ENCODE assay signal across 9 cellular contexts in genomic region chr10:133608855-133609254, GRCh38. TPM values are rescaled to one million over a fixed set of nuclear protein-coding genes. Genes with fewer than 3 reads are reported as not detected.
DNase-seq lines count a peak whose midpoint lies in the region; ATAC-seq and TF ChIP-seq lines count a peak whose summit lies in the region.
"Had no signal": no experiment of that assay in that cellular context is flagged by ENCODE, and none has a peak within 500 bp of the region (broad histone marks: within the 10 kb centered on the region; RNA-seq: fewer than 3 reads in every experiment).

No MANE protein-coding gene starts in this region.

- ATAC-seq in PC-3 (peak; percentile 46), GM18870 (IDR thresholded peaks at IDR 0.05; ENCODE audit: unreplicated experiment) (no peak), left ventricle myocardium superior (no peak), aorta (ENCODE audit: low FRiP score) (no peak)

- DNase-seq in A673 (ENCODE audit: low spot score): peak; percentile 50
- DNase-seq in GM10248 (ENCODE audit: extremely low spot score): no peak
- DNase-seq in PC-3: peak; percentile 60
- DNase-seq in globus pallidus (ENCODE audit: low spot score): peak; percentile 18
- DNase-seq in NCI-H774 (lab: John Stamatoyannopoulos, UW): no peak
- DNase-seq in left ventricle myocardium superior: no peak
- DNase-seq in aorta: no peak

- H3F3A ChIP-seq in PC-3 (ENCODE audit: low read length, unreplicated experiment): no peaks in the 10 kb centered on the region

- H3K4me3 ChIP-seq in A673 (ENCODE audit: low read depth, low read length, poor library complexity, severe bottlenecking) (no peak overlapping the region), PC-3 (ENCODE audit: low read length) (no peak overlapping the region), aorta (ENCODE audit: low read length in 2 of 2) (no peak overlapping the region)

- no peak overlapping the region for H3K27ac ChIP-seq in A673 (ENCODE audit: low read depth, low read length, poor library complexity, severe bottlenecking)
- H3K27ac ChIP-seq in PC-3 (ENCODE audit: low read length): no peak overlapping the region
- H3K27ac ChIP-seq in aorta (ENCODE audit: low read depth in 1 of 2, low read length in 2 of 2): no peak overlapping the region

- intact Hi-C loops in A673 (cut with micrococcal nuclease; ENCODE audit: unreplicated experiment): no loop called here
- intact Hi-C loops in PC-3 (cut with micrococcal nuclease): no loop called here
- intact Hi-C loops in left ventricle myocardium superior (cut with micrococcal nuclease): no loop called here
- intact Hi-C loops in aorta (cut with DNase I): loop anchor here in 1 of 2 donors (5.0 kb wide), 1 partner anchor 282 kb away; no protein-coding TSS in a partner anchor

- WGBS in aorta, 2 donors: 6 to 7% methylated on average over 3 of the region's 3 CpGs

- no peak overlapping the region for H3K9ac ChIP-seq in PC-3 (ENCODE audit: low read length)

- H3K9me2 ChIP-seq in PC-3 (replicated peaks; ENCODE audit: low read length): no peaks in the 10 kb centered on the region

- TF ChIP-seq CTCF in A673 (conservative IDR thresholded peaks at IDR 0.05; ENCODE audit: low read depth, low read length) (peak; percentile 64), GM10248 (IDR thresholded peaks at IDR 0.05; ENCODE audit: control extremely low read depth, extremely low read depth, low read depth, missing control alignments) (peak; percentile 44), PC-3 (conservative IDR thresholded peaks at IDR 0.05; ENCODE audit: low read depth, low read length) (peak; percentile 57)

- H3K4me1 ChIP-seq in A673 (ENCODE audit: insufficient read depth, low read length, poor library complexity, severe bottlenecking) (no peaks in the 10 kb centered on the region), PC-3 (ENCODE audit: insufficient read depth, low read length) (no peaks in the 10 kb centered on the region), aorta (ENCODE audit: control insufficient read depth in 1 of 2, insufficient read depth in 2 of 2, low read length in 2 of 2) (no peaks in the 10 kb centered on the region)

- H3K9me3 ChIP-seq in A673 (ENCODE audit: low read depth, low read length, poor library complexity, severe bottlenecking): no peaks in the 10 kb centered on the region
- H3K9me3 ChIP-seq in PC-3 (ENCODE audit: low read length): no peaks in the 10 kb centered on the region
- H3K9me3 ChIP-seq in aorta (ENCODE audit: control insufficient read depth, low read length): peaks cover 2% of the 10 kb centered on the region

- POLR2A ChIA-PET in A673 (lab: Charles Lee; ENCODE audit: low non-redundant PET) (no interaction called here), GM10248 (lab: Yijun Ruan, JAX) (no interaction called here), PC-3 (lab: Charles Lee; ENCODE audit: unreplicated experiment) (no interaction called here)

- H2AFZ ChIP-seq in PC-3 (ENCODE audit: low read length): no peak overlapping the region

- no peaks in the 10 kb centered on the region for H4K20me1 ChIP-seq in PC-3 (ENCODE audit: low read length)

- BruUV-seq in A673 (replicated peaks; lab: Mats Ljungman, UMichigan) (no TSS peak), PC-3 (replicated peaks; lab: Mats Ljungman, UMichigan) (no TSS peak)

- H3K4me2 ChIP-seq in PC-3 (ENCODE audit: low read length): no peak overlapping the region

- CTCF ChIA-PET in A673 (lab: Charles Lee) (no interaction called here), GM10248 (lab: Yijun Ruan, JAX) (interaction anchor here (0.8 to 3.5 kb wide), 5 partner anchors 10 to 280 kb away, joined by 4 to 9 read pairs (median 7); no protein-coding TSS in a partner anchor), PC-3 (lab: Charles Lee) (no interaction called here)

- H3K27me3 ChIP-seq in A673 (replicated peaks; ENCODE audit: insufficient read depth, low read depth, low read length, poor library complexity) (peaks cover 68% of the 10 kb centered on the region), PC-3 (ENCODE audit: low read length) (peaks cover 13% of the 10 kb centered on the region), aorta (ENCODE audit: control insufficient read depth in 1 of 2, insufficient read depth in 2 of 2, low read length in 1 of 2) (peaks cover 0 to 2% of the 10 kb centered on the region in 2 donors)

- no peaks in the 10 kb centered on the region for H3K79me2 ChIP-seq in PC-3 (ENCODE audit: low read length)

- H3K36me3 ChIP-seq in A673 (ENCODE audit: insufficient read depth, low read length, poor library complexity, severe bottlenecking) (no peaks in the 10 kb centered on the region), PC-3 (ENCODE audit: low read depth, low read length) (no peaks in the 10 kb centered on the region), aorta (ENCODE audit: control insufficient read depth in 1 of 2, insufficient read depth in 2 of 2, low read length in 1 of 2) (no peaks in the 10 kb centered on the region)

RNA-seq across cellular contexts. Expression of gene FRG2B, which starts 17.7 kb away (rescaled TPM):
- total RNA-seq in A673 (2021) (0.85 TPM in 1 of 2 replicates, not detected in the other), PC-3 (2014; rRNA removed) (not detected in 2 replicates), left ventricle myocardium superior (not detected), aorta (not detected)
- polyA plus RNA-seq in aorta: not detected
- total RNA-seq: T-helper 2 cell treated with Interferon-gamma antibody and Interleukin-4, amounts not matched to agents 100 ng/mL and 5 ng/mL, for 36 hours had no signal

RNA-seq across cellular contexts. Expression of gene SYCE1, which starts 43.5 kb away (rescaled TPM):
- total RNA-seq in A673 (2021): not detected in 2 replicates
- total RNA-seq in PC-3 (2014; rRNA removed): not detected in 2 replicates
- 0.47 TPM for total RNA-seq in left ventricle myocardium superior
- under 1 TPM; 0.39 to 0.48 TPM for total RNA-seq in aorta
- polyA plus RNA-seq in aorta: 1 to 10 TPM in 1 of 2 donors, not detected in 1; 1.1 TPM

Comparison
In these comparisons a context has a peak if more than half of its experiments do, and no peak if none do; other contexts are left out.
1. DNase-seq: peak in A673 (single experiment), PC-3 (single experiment) and globus pallidus (single experiment); none in GM10248 (single experiment), NCI-H774 (single experiment), left ventricle myocardium superior (single experiment) and aorta (0 of 2).
2. Peak in every context shown above with its lines, with median percentiles within 50 percentile points of each other: CTCF ChIP-seq.